Comparison of ENCODE assay signal across 2 cellular contexts in the genomic region with DNA sequence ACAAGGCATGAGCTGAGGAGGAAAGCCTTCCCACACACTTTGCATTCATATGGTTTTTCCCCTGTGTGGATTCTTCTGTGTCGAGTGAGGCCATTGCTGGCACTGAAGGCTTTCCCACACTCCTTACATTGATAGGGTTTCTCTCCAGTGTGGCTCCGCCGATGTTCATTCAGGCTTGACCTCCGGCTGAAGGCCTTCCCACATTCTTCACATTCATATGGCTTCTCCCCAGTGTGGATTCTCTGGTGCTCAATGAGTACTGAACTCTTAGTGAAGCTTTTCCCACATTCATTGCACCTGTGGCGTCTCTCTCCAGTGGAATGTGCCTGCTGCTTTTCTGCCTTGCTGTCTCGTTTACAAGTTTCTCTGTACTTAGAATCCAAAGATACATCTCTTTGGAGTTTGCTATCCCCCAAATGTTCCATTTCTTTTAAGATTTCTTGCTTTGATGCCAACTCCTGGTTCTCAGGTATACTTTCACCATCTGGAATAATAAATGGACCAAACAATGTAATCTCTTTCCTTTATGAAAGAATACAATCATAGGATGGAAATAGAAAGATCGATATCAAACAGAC.
TF ChIP-seq lines count a peak whose summit lies in the region.

No MANE protein-coding gene starts in this region.

TF ChIP-seq in WTC11, 78 proteins besides CTCF, POLR2A, EP300 and RAD21:
- TF ChIP-seq ZNF219 (CRISPR knock-in tag; IDR thresholded peaks at IDR 0.05; ENCODE audit: borderline replicate concordance) (no peak), GTF2I (CRISPR knock-in tag; conservative IDR thresholded peaks at IDR 0.05) (0 out of 2 replicates have a peak, but pooled peaks have one; percentile 36)

TF ChIP-seq in H1, 55 proteins besides CTCF, POLR2A, EP300 and RAD21:
- TF ChIP-seq KDM1A (IDR thresholded peaks at IDR 0.05; ENCODE audit: borderline replicate concordance, low read length) (0 out of 2 replicates have a peak, but pooled peaks have one; percentile 64), SP2 (IDR thresholded peaks at IDR 0.05; ENCODE audit: low read length) (no peak), CHD7 (IDR thresholded peaks at IDR 0.05; ENCODE audit: insufficient replicate concordance, low read length) (no peak)
- TF ChIP-seq, protein P1, sequence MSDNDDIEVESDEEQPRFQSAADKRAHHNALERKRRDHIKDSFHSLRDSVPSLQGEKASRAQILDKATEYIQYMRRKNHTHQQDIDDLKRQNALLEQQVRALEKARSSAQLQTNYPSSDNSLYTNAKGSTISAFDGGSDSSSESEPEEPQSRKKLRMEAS (IDR thresholded peaks at IDR 0.05): no peak
TF ChIP-seq in H1: peak in this region for 1.
